Comparison of ENCODE assay signal across 8 cellular contexts in genomic region chr1:100034465-100034864, GRCh38.
DNase-seq lines count a peak whose midpoint lies in the region; ATAC-seq and TF ChIP-seq lines count a peak whose summit lies in the region.

No MANE protein-coding gene starts in this region.

- peaks cover 24% of the 10 kb centered on the region for H3K36me3 Mint-ChIP-seq in T-helper 2 cell treated with Interferon-gamma antibody and Interleukin-4, amounts not matched to agents 5 μg/mL and 100 μg/mL, for 36 hours (ENCODE audit: low read depth)
- peaks cover 25% of the 10 kb centered on the region for H3K36me3 Mint-ChIP-seq in activated naive CD8-positive, alpha-beta T cell treated with anti-CD3 and anti-CD28 coated beads, Interleukin-2, amount 50 U/mL, for 24 hours (ENCODE audit: low read depth)

- no peak for TF ChIP-seq EP300 in gastroesophageal sphincter (IDR thresholded peaks at IDR 0.05)

- no peaks in the 10 kb centered on the region for H3K9me3 Mint-ChIP-seq in T-helper 2 cell treated with Interferon-gamma antibody and Interleukin-4, amounts not matched to agents 5 μg/mL and 100 μg/mL, for 36 hours
- no peaks in the 10 kb centered on the region for H3K9me3 Mint-ChIP-seq in activated naive CD8-positive, alpha-beta T cell treated with anti-CD3 and anti-CD28 coated beads, Interleukin-2, amount 50 U/mL, for 24 hours

- no peak for DNase-seq in AG09309 (ENCODE audit: low read depth)
- peak; percentile 68 for DNase-seq in OCI-M1 (lab: John Stamatoyannopoulos, UW)
- DNase-seq in fibroblast of villous mesenchyme (ENCODE audit: low read depth), result peak; percentile 49
- no peak for DNase-seq in T-helper 2 cell treated with Interferon-gamma antibody and Interleukin-4, amounts not matched to agents 5 μg/mL and 100 μg/mL, for 36 hours (ENCODE audit: low spot score)
- no peak for DNase-seq in activated naive CD8-positive, alpha-beta T cell treated with anti-CD3 and anti-CD28 coated beads, Interleukin-2, amount 50 U/mL, for 24 hours
- DNase-seq in activated CD4-positive, CD25-positive, alpha-beta regulatory T cell (lab: John Stamatoyannopoulos, UW), result no peak

- peaks cover 0 to 23% (median 0%) of the 10 kb centered on the region in 3 donors for H3K4me1 ChIP-seq in gastroesophageal sphincter

- TF ChIP-seq POLR2A in gastroesophageal sphincter (IDR thresholded peaks at IDR 0.05), result no peak

- peaks cover 23% of the 10 kb centered on the region for H3K4me1 Mint-ChIP-seq in T-helper 2 cell treated with Interferon-gamma antibody and Interleukin-4, amounts not matched to agents 5 μg/mL and 100 μg/mL, for 36 hours (ENCODE audit: low read depth)
- H3K4me1 Mint-ChIP-seq in activated naive CD8-positive, alpha-beta T cell treated with anti-CD3 and anti-CD28 coated beads, Interleukin-2, amount 50 U/mL, for 24 hours, result peaks cover 33% of the 10 kb centered on the region

- no peak overlapping the region for H3K27ac ChIP-seq in gastroesophageal sphincter

- H3K27me3 Mint-ChIP-seq in T-helper 2 cell treated with Interferon-gamma antibody and Interleukin-4, amounts not matched to agents 5 μg/mL and 100 μg/mL, for 36 hours (ENCODE audit: low read depth), result no peaks in the 10 kb centered on the region
- H3K27me3 Mint-ChIP-seq in activated naive CD8-positive, alpha-beta T cell treated with anti-CD3 and anti-CD28 coated beads, Interleukin-2, amount 50 U/mL, for 24 hours, result no peaks in the 10 kb centered on the region

- H3K36me3 ChIP-seq in gastroesophageal sphincter, result no peaks in the 10 kb centered on the region

- H3K9me3 ChIP-seq in gastroesophageal sphincter, result no peaks in the 10 kb centered on the region

- no peaks in the 10 kb centered on the region for H3K27me3 ChIP-seq in gastroesophageal sphincter

- peak; percentile 13 for TF ChIP-seq CTCF in AG09309 (IDR thresholded peaks at IDR 0.05; ENCODE audit: control insufficient read depth, insufficient read depth, low read depth, low read length, missing control alignments)
- peak; percentile 30; the same call in 1 of the 2 replicates for TF ChIP-seq CTCF in GM12875 (IDR thresholded peaks at IDR 0.05; ENCODE audit: borderline replicate concordance, insufficient read depth, low read depth, low read length)
- peak; percentile 54 for TF ChIP-seq CTCF in fibroblast of villous mesenchyme (IDR thresholded peaks at IDR 0.05; ENCODE audit: insufficient read depth, low read depth, low read length)
- no peak for TF ChIP-seq CTCF in gastroesophageal sphincter (IDR thresholded peaks at IDR 0.05)

- H3K4me3 ChIP-seq in AG09309 (ENCODE audit: control insufficient read depth, low read depth, low read length), result no peak overlapping the region
- H3K4me3 ChIP-seq in GM12875 (ENCODE audit: low read depth, low read length), result no peak overlapping the region
- no peak overlapping the region for H3K4me3 ChIP-seq in fibroblast of villous mesenchyme (ENCODE audit: low read depth, low read length)
- H3K4me3 ChIP-seq in gastroesophageal sphincter, result no peak overlapping the region

- H3K27ac Mint-ChIP-seq in T-helper 2 cell treated with Interferon-gamma antibody and Interleukin-4, amounts not matched to agents 5 μg/mL and 100 μg/mL, for 36 hours, result no peak overlapping the region
- no peak overlapping the region for H3K27ac Mint-ChIP-seq in activated naive CD8-positive, alpha-beta T cell treated with anti-CD3 and anti-CD28 coated beads, Interleukin-2, amount 50 U/mL, for 24 hours

- no peak for ATAC-seq in gastroesophageal sphincter
- ATAC-seq in activated naive CD8-positive, alpha-beta T cell treated with anti-CD3 and anti-CD28 coated beads, Interleukin-2, amount 50 U/mL, for 24 hours, result no peak

- H3K4me3 Mint-ChIP-seq in T-helper 2 cell treated with Interferon-gamma antibody and Interleukin-4, amounts not matched to agents 5 μg/mL and 100 μg/mL, for 36 hours, result no peak overlapping the region
- H3K4me3 Mint-ChIP-seq in activated naive CD8-positive, alpha-beta T cell treated with anti-CD3 and anti-CD28 coated beads, Interleukin-2, amount 50 U/mL, for 24 hours, result no peak overlapping the region

Comparison
In these comparisons a context has a peak if more than half of its experiments do, and no peak if none do; other contexts are left out.
1. DNase-seq: peak in OCI-M1 (single experiment) and fibroblast of villous mesenchyme (single experiment); none in AG09309 (single experiment), T-helper 2 cell treated with Interferon-gamma antibody and Interleukin-4, amounts not matched to agents 5 μg/mL and 100 μg/mL, for 36 hours (single experiment), activated naive CD8-positive, alpha-beta T cell treated with anti-CD3 and anti-CD28 coated beads, Interleukin-2, amount 50 U/mL, for 24 hours (single experiment) and activated CD4-positive, CD25-positive, alpha-beta regulatory T cell (0 of 4).
2. CTCF ChIP-seq: peak in AG09309 (single experiment), GM12875 (single experiment) and fibroblast of villous mesenchyme (single experiment); none in gastroesophageal sphincter (0 of 4).